ENCODE assay signal across 12 cellular contexts in genomic region chr15:60541784-60542617, GRCh38.
DNase-seq lines count a peak whose midpoint lies in the region; ATAC-seq and TF ChIP-seq lines count a peak whose summit lies in the region.
"Had no signal": no experiment of that assay in that cellular context is flagged by ENCODE, and none has a peak within 500 bp of the region (broad histone marks: within the 10 kb centered on the region; RNA-seq: fewer than 3 reads in every experiment).

No MANE protein-coding gene starts in this region.

- TF ChIP-seq CTCF in osteocyte (IDR thresholded peaks at IDR 0.05): no peak

- no peaks in the 10 kb centered on the region for H3K27me3 Mint-ChIP-seq in activated T-cell treated with anti-CD3 and anti-CD28 coated beads, Interleukin-2, amount 50 U/mL, for 72 hours (ENCODE audit: low read depth)
- no peaks in the 10 kb centered on the region for H3K27me3 Mint-ChIP-seq in activated naive CD8-positive, alpha-beta T cell
- H3K27me3 Mint-ChIP-seq in immature natural killer cell (ENCODE audit: low read depth in 3 of 3) (peaks cover 4 to 14% (median 10%) of the 10 kb centered on the region in 3 donors), osteocyte (ENCODE audit: unreplicated experiment) (no peaks in the 10 kb centered on the region)
- H3K27me3 Mint-ChIP-seq: type B pancreatic cell had no signal

- DNase-seq in activated T-cell treated with anti-CD3 and anti-CD28 coated beads, Interleukin-2, amount 50 U/mL, for 72 hours: no peak
- DNase-seq in activated T-cell treated with anti-CD3 and anti-CD28 coated beads for 4 hours (no peak), immature natural killer cell (peak; percentile 51 to 68 (median 57)), superior temporal gyrus (ENCODE audit: extremely low spot score) (peak; percentile 39), NCI-H2227 treated with DMSO at 0.1 percent for 48 hours (lab: John Stamatoyannopoulos, UW) (no peak), osteocyte (ENCODE audit: extremely low spot score, unreplicated experiment) (no peak)
- DNase-seq: colonic mucosa, NCI-H1417 treated with DMSO at 0.1 percent for 48 hours, NCI-H526 treated with DMSO at 0.1 percent for 48 hours had no signal

- peak; percentile 22 to 24 for ATAC-seq in activated T-cell treated with anti-CD3 and anti-CD28 coated beads, Interleukin-2, amount 50 U/mL, for 72 hours (replicated peaks in 1 of 2)
- ATAC-seq in GM21526 (IDR thresholded peaks at IDR 0.05; ENCODE audit: low FRiP score, unreplicated experiment): no peak

- H3K36me3 Mint-ChIP-seq in activated T-cell treated with anti-CD3 and anti-CD28 coated beads, Interleukin-2, amount 50 U/mL, for 72 hours (ENCODE audit: insufficient read depth in 2 of 2): peaks cover 2 to 8% of the 10 kb centered on the region in 2 donors
- H3K36me3 Mint-ChIP-seq in activated naive CD8-positive, alpha-beta T cell: peaks cover 16% of the 10 kb centered on the region
- H3K36me3 Mint-ChIP-seq in immature natural killer cell (peaks cover 0 to 6% (median 5%) of the 10 kb centered on the region in 3 donors), osteocyte (ENCODE audit: unreplicated experiment) (peaks cover 7% of the 10 kb centered on the region)
- H3K36me3 Mint-ChIP-seq: type B pancreatic cell had no signal

- no peaks in the 10 kb centered on the region for H3K9me3 Mint-ChIP-seq in activated T-cell treated with anti-CD3 and anti-CD28 coated beads, Interleukin-2, amount 50 U/mL, for 72 hours
- H3K9me3 Mint-ChIP-seq in activated naive CD8-positive, alpha-beta T cell (ENCODE audit: low read depth): no peaks in the 10 kb centered on the region
- no peaks in the 10 kb centered on the region for H3K9me3 Mint-ChIP-seq in immature natural killer cell
- no peaks in the 10 kb centered on the region for H3K9me3 Mint-ChIP-seq in osteocyte (ENCODE audit: unreplicated experiment)
- H3K9me3 Mint-ChIP-seq: type B pancreatic cell had no signal

- peaks cover 89% of the 10 kb centered on the region for H3K4me1 Mint-ChIP-seq in activated T-cell treated with anti-CD3 and anti-CD28 coated beads, Interleukin-2, amount 50 U/mL, for 72 hours (ENCODE audit: low read depth)
- H3K4me1 Mint-ChIP-seq in activated naive CD8-positive, alpha-beta T cell (ENCODE audit: low read depth): peaks cover 94% of the 10 kb centered on the region
- H3K4me1 Mint-ChIP-seq in immature natural killer cell (peaks cover 99 to 100% of the 10 kb centered on the region in 2 donors), osteocyte (ENCODE audit: unreplicated experiment) (no peaks in the 10 kb centered on the region)

- peak overlapping the region; percentile 31 to 51 for H3K4me3 Mint-ChIP-seq in activated T-cell treated with anti-CD3 and anti-CD28 coated beads, Interleukin-2, amount 50 U/mL, for 72 hours
- H3K4me3 Mint-ChIP-seq in activated naive CD8-positive, alpha-beta T cell: peak overlapping the region; percentile 4
- H3K4me3 Mint-ChIP-seq in immature natural killer cell: peak overlapping the region; percentile 67 to 90 (median 80)
- no peak overlapping the region for H3K4me3 Mint-ChIP-seq in osteocyte (ENCODE audit: unreplicated experiment)
- H3K4me3 Mint-ChIP-seq: type B pancreatic cell had no signal

- H3K27ac Mint-ChIP-seq in activated T-cell treated with anti-CD3 and anti-CD28 coated beads, Interleukin-2, amount 50 U/mL, for 72 hours: peak overlapping the region; percentile 55
- H3K27ac Mint-ChIP-seq in activated naive CD8-positive, alpha-beta T cell: peak overlapping the region; percentile 75
- peak overlapping the region; percentile 92 to 99 (median 96) for H3K27ac Mint-ChIP-seq in immature natural killer cell
- H3K27ac Mint-ChIP-seq in osteocyte (ENCODE audit: unreplicated experiment): no peak overlapping the region
- H3K27ac Mint-ChIP-seq: type B pancreatic cell had no signal

Comparison
In these comparisons a context has a peak if more than half of its experiments do, and no peak if none do; other contexts are left out.
1. DNase-seq: peak in immature natural killer cell (3 of 3) and superior temporal gyrus (single experiment); none in activated T-cell treated with anti-CD3 and anti-CD28 coated beads, Interleukin-2, amount 50 U/mL, for 72 hours (0 of 2), activated T-cell treated with anti-CD3 and anti-CD28 coated beads for 4 hours (single experiment), NCI-H2227 treated with DMSO at 0.1 percent for 48 hours (single experiment) and osteocyte (single experiment).